20 cellular contexts compared by ENCODE assay signal in the genomic region with DNA sequence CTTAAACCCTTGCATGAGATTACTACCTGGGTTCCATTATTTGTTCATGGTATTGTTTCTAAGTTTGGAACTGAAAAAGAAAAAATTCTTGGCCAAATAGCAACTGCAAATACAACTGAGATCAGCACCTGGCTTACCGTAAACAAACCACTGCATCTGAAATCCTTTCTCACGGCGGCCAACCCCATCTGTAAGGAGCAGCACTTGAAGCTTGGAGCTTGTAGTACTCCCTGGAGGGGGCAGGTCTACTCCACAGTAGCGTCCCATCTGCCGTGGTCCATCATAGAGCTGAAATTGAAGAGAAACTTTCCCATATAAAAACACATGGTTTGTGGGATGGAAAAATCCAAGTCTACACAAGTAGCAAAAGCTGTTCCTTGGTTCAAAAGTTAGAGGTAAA.
DNase-seq lines count a peak whose midpoint lies in the region; ATAC-seq, FAIRE-seq and TF ChIP-seq lines count a peak whose summit lies in the region.
"Had no signal": no experiment of that assay in that cellular context is flagged by ENCODE, and none has a peak within 500 bp of the region (broad histone marks: within the 10 kb centered on the region; RNA-seq: fewer than 3 reads in every experiment).

No MANE protein-coding gene starts in this region.

- H3K79me2 ChIP-seq in MM.1S (ENCODE audit: low read length), result no peaks in the 10 kb centered on the region

- H3K9me3 Mint-ChIP-seq in CD4-positive, alpha-beta T cell, result peaks cover 4% of the 10 kb centered on the region
- H3K9me3 Mint-ChIP-seq in endodermal cell, result peaks cover 19% of the 10 kb centered on the region
- peaks cover 0 to 4% (median 0%) of the 10 kb centered on the region in 9 donors for H3K9me3 Mint-ChIP-seq in naive thymus-derived CD8-positive, alpha-beta T cell

- H3K36me3 ChIP-seq in MM.1S (replicated peaks; ENCODE audit: insufficient read depth, low read length) (no peaks in the 10 kb centered on the region), endodermal cell (ENCODE audit: control insufficient read depth, insufficient read depth, low read length) (no peaks in the 10 kb centered on the region)
- H3K36me3 ChIP-seq: Peyer's patch, SJSA1 had no signal

- H3K4me1 ChIP-seq in MM.1S (ENCODE audit: low read length) (peaks cover 31% of the 10 kb centered on the region), endodermal cell (ENCODE audit: control insufficient read depth, insufficient read depth, low read length) (peaks cover 12% of the 10 kb centered on the region)

- H3K27me3 ChIP-seq in CD4-positive, alpha-beta T cell (ENCODE audit: control insufficient read depth, insufficient read depth, low read length), result no peaks in the 10 kb centered on the region
- H3K27me3 ChIP-seq in MM.1S (replicated peaks; ENCODE audit: insufficient read depth, low read length), result no peaks in the 10 kb centered on the region
- no peaks in the 10 kb centered on the region for H3K27me3 ChIP-seq in endodermal cell (ENCODE audit: control insufficient read depth, insufficient read depth, low read length, poor library complexity, severe bottlenecking)
- H3K27me3 ChIP-seq: Peyer's patch, SJSA1 had no signal

- no peaks in the 10 kb centered on the region for H3K27me3 Mint-ChIP-seq in CD4-positive, alpha-beta T cell
- H3K27me3 Mint-ChIP-seq in endodermal cell (ENCODE audit: insufficient read depth), result no peaks in the 10 kb centered on the region
- H3K27me3 Mint-ChIP-seq in naive thymus-derived CD8-positive, alpha-beta T cell, result no peaks in the 10 kb centered on the region

- H3K27ac Mint-ChIP-seq in CD4-positive, alpha-beta T cell, result peak overlapping the region; percentile 22
- no peak overlapping the region for H3K27ac Mint-ChIP-seq in endodermal cell
- peak overlapping the region in 6 of 10 donors; percentile 15 to 87 (median 46) for H3K27ac Mint-ChIP-seq in naive thymus-derived CD8-positive, alpha-beta T cell

- peaks cover 38% of the 10 kb centered on the region for H3K4me1 Mint-ChIP-seq in CD4-positive, alpha-beta T cell (ENCODE audit: low read depth)
- H3K4me1 Mint-ChIP-seq in endodermal cell, result peaks cover 29% of the 10 kb centered on the region
- peaks cover 13 to 47% (median 33%) of the 10 kb centered on the region in 4 donors for H3K4me1 Mint-ChIP-seq in naive thymus-derived CD8-positive, alpha-beta T cell

- WGBS in endodermal cell (ENCODE audit: insufficient coverage in 1 of 2, insufficient read length in 1 of 2), 2 experiments, result 91 to 93% methylated on average over 3 to 5 of the region's 5 CpGs

- FAIRE-seq in D721Med (lab: Jason Lieb, UNC), result no peak
- FAIRE-seq: A204.1, GM18507, HTR-8/SVneo had no signal

- DNase-seq in CD4-positive, alpha-beta T cell, result no peak
- DNase-seq in MM.1S, result peak; percentile 71
- DNase-seq in endodermal cell, result peak; percentile 28
- DNase-seq in naive thymus-derived CD8-positive, alpha-beta T cell, result no peak
- no peak for DNase-seq in NCI-H226
- no peak for DNase-seq in D721Med (ENCODE audit: insufficient read length, low spot score)
- DNase-seq in NCI-H146 treated with DMSO at 0.1 percent for 48 hours (lab: John Stamatoyannopoulos, UW; ENCODE audit: unreplicated experiment), result no peak
- DNase-seq: GDM1, GOT3, NCI-H1417 treated with DMSO at 0.1 percent for 48 hours, NCI-H187 treated with DMSO at 0.1 percent for 48 hours, NCI-H510A, NCI-H748 treated with DMSO at 0.1 percent for 48 hours, Peyer's patch had no signal

- ATAC-seq in CD4-positive, alpha-beta T cell (ENCODE audit: poor library complexity), result no peak
- no peak for ATAC-seq in naive thymus-derived CD8-positive, alpha-beta T cell
- ATAC-seq: HCT116 had no signal

- H3K27ac ChIP-seq in CD4-positive, alpha-beta T cell (ENCODE audit: low read depth, low read length), result no peak overlapping the region
- peak overlapping the region; percentile 94 for H3K27ac ChIP-seq in MM.1S (ENCODE audit: low read length)
- no peak overlapping the region for H3K27ac ChIP-seq in endodermal cell (ENCODE audit: low read depth, low read length)
- H3K27ac ChIP-seq: C4-2B, Peyer's patch, SJSA1 had no signal

- H3K4me3 Mint-ChIP-seq in CD4-positive, alpha-beta T cell, result no peak overlapping the region
- H3K4me3 Mint-ChIP-seq in endodermal cell, result no peak overlapping the region
- H3K4me3 Mint-ChIP-seq in naive thymus-derived CD8-positive, alpha-beta T cell, result no peak overlapping the region

- peak overlapping the region; percentile 57 for H3K4me2 ChIP-seq in MM.1S (ENCODE audit: low read depth, low read length)

- H3K36me3 Mint-ChIP-seq in CD4-positive, alpha-beta T cell (ENCODE audit: low read depth), result peaks cover 10% of the 10 kb centered on the region
- peaks cover 5% of the 10 kb centered on the region for H3K36me3 Mint-ChIP-seq in endodermal cell (ENCODE audit: low read depth)
- H3K36me3 Mint-ChIP-seq in naive thymus-derived CD8-positive, alpha-beta T cell, result peaks cover 0 to 4% (median 0%) of the 10 kb centered on the region in 3 donors

- H3K9me3 ChIP-seq in CD4-positive, alpha-beta T cell (ENCODE audit: control insufficient read depth, low read length), result no peaks in the 10 kb centered on the region
- H3K9me3 ChIP-seq in MM.1S (replicated peaks; ENCODE audit: insufficient read depth, low read length), result no peaks in the 10 kb centered on the region
- peaks cover 12% of the 10 kb centered on the region for H3K9me3 ChIP-seq in endodermal cell (ENCODE audit: control insufficient read depth, low read length)
- H3K9me3 ChIP-seq: Peyer's patch, SJSA1 had no signal

- TF ChIP-seq CTCF in CD4-positive, alpha-beta T cell (IDR thresholded peaks at IDR 0.05), result no peak
- TF ChIP-seq CTCF in MM.1S (IDR thresholded peaks at IDR 0.05; ENCODE audit: low read length), result peak; percentile 48
- TF ChIP-seq CTCF in endodermal cell (conservative IDR thresholded peaks at IDR 0.05), result no peak
- TF ChIP-seq CTCF in D721Med (IDR thresholded peaks at IDR 0.05; ENCODE audit: insufficient read depth, missing control alignments), result no peak

- no peaks in the 10 kb centered on the region for H4K20me1 ChIP-seq in MM.1S (ENCODE audit: insufficient read depth, low read length)

- no peaks in the 10 kb centered on the region for H3K9me2 ChIP-seq in MM.1S (replicated peaks; ENCODE audit: insufficient read depth, low read length)

- H3K4me3 ChIP-seq in MM.1S (ENCODE audit: low read length) (0 out of 2 replicates have a peak overlapping the region, but pooled peaks have one; percentile 18), endodermal cell (ENCODE audit: low read length) (no peak overlapping the region)
- H3K4me3 ChIP-seq: Peyer's patch, SJSA1 had no signal

- CTCF ChIA-PET in CD4-positive, alpha-beta T cell (lab: Charles Lee), result no interaction called here

- POLR2A ChIA-PET in CD4-positive, alpha-beta T cell (lab: Charles Lee), result interaction anchor here (1.4 kb wide), 1 partner anchor 210 kb away, joined by 4 read pairs; no protein-coding TSS in a partner anchor
- POLR2A ChIA-PET in naive thymus-derived CD8-positive, alpha-beta T cell (lab: Charles Lee), result interaction anchor here (1.1 to 2.2 kb wide), 4 partner anchors 9 to 209 kb away, joined by 3 to 6 read pairs (median 3); no protein-coding TSS in a partner anchor

- H3K9ac ChIP-seq in MM.1S (ENCODE audit: low read length), result peak overlapping the region; percentile 51
- H3K9ac ChIP-seq in endodermal cell (ENCODE audit: extremely low read depth, low read length, poor library complexity, severe bottlenecking), result no peak overlapping the region

- H2AFZ ChIP-seq in MM.1S (ENCODE audit: low read length), result peak overlapping the region; percentile 20; the same call in 1 of the 2 replicates

- H3F3A ChIP-seq in MM.1S (ENCODE audit: insufficient read depth, low read length), result peaks cover 29% of the 10 kb centered on the region

- intact Hi-C loops in CD4-positive, alpha-beta T cell (cut with DNase I, micrococcal nuclease), result loop anchor here in 1 of 2 experiments (5.0 to 10.0 kb wide), 3 partner anchors 185 to 405 kb away; a partner anchor contains a TSS

Comparison
In these comparisons a context has a peak if more than half of its experiments do, and no peak if none do; other contexts are left out.
1. DNase-seq: peak in MM.1S (single experiment) and endodermal cell (single experiment); none in CD4-positive, alpha-beta T cell (0 of 10), naive thymus-derived CD8-positive, alpha-beta T cell (0 of 10), NCI-H226 (single experiment), D721Med (single experiment) and NCI-H146 treated with DMSO at 0.1 percent for 48 hours (single experiment).